In the genomic region with DNA sequence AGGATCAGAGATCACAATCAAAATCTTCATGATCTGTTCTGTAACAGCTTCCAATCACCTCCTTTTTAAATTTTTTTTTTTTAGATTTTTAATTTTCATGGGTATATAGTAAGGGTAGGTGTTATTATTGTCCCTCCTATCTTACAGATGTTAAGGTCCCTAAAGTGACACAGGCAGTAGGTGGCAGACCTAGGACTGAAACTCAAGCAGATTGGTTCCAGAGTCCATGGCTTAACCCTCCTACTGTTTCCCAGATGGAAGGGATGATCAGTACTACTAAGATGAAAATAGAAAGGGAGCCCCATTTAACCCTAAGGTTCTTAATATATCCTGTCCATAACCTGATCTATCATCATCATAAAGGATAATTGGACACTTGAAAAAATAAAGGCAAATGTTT, we compare ENCODE assay signal across 20 cellular contexts.
"Had no signal": no experiment of that assay in that cellular context is flagged by ENCODE, and none has a peak within 500 bp of the region (broad histone marks: within the 10 kb centered on the region; RNA-seq: fewer than 3 reads in every experiment).

No MANE protein-coding gene starts in this region.

- H3K27ac Mint-ChIP-seq: activated CD8-positive, alpha-beta T cell treated with anti-CD3 and anti-CD28 coated beads for 36 hours; activated naive CD8-positive, alpha-beta T cell treated with anti-CD3 and anti-CD28 coated beads, Interleukin-2, amount 10 ng/mL, durations not matched to agents 7 days and 5 days; T-cell had no signal

- H3K4me3 Mint-ChIP-seq: activated CD8-positive, alpha-beta T cell treated with anti-CD3 and anti-CD28 coated beads for 36 hours; activated naive CD8-positive, alpha-beta T cell treated with anti-CD3 and anti-CD28 coated beads, Interleukin-2, amount 10 ng/mL, durations not matched to agents 7 days and 5 days; T-cell had no signal

- H3K27ac ChIP-seq: adrenal gland, breast epithelium had no signal

- H3K36me3 ChIP-seq: breast epithelium had no signal

- H3K4me1 ChIP-seq: adrenal gland, breast epithelium had no signal

- H3K27me3 Mint-ChIP-seq: activated CD8-positive, alpha-beta T cell treated with anti-CD3 and anti-CD28 coated beads for 36 hours; activated naive CD8-positive, alpha-beta T cell treated with anti-CD3 and anti-CD28 coated beads, Interleukin-2, amount 10 ng/mL, durations not matched to agents 7 days and 5 days; T-cell had no signal

- DNase-seq: activated CD4-positive, alpha-beta T cell treated with anti-CD3 and anti-CD28 coated beads for 4 hours; activated CD8-positive, alpha-beta memory T cell treated with anti-CD3 and anti-CD28 coated beads, Interleukin-2, amount 50 U/mL, for 48 hours; activated CD8-positive, alpha-beta T cell treated with anti-CD3 and anti-CD28 coated beads for 36 hours; activated naive CD4-positive, alpha-beta T cell treated with anti-CD3 and anti-CD28 coated beads, Interleukin-2, amount 50 U/mL, for 16 hours; activated naive CD8-positive, alpha-beta T cell treated with anti-CD3 and anti-CD28 coated beads, Interleukin-2, amount 10 ng/mL, durations not matched to agents 7 days and 5 days; activated T-cell treated with anti-CD3 and anti-CD28 coated beads, Interleukin-2, amount 50 U/mL, for 1 hour; adrenal gland; anterior cingulate cortex; caudate nucleus; KBM-7; NCI-H1092; NCI-H1417; NCI-H1694; NCI-H2029; NCI-H446; NK-92 treated with Interleukin-12 subunit alpha and Interleukin-12 subunit beta, amount 100 ng/mL, for 24 hours; SHP77; T-cell had no signal

- H3K27me3 ChIP-seq: adrenal gland, breast epithelium had no signal

- H3K4me3 ChIP-seq: adrenal gland, breast epithelium had no signal

- H3K9me3 ChIP-seq: adrenal gland, breast epithelium had no signal

- ATAC-seq: activated CD4-positive, CD25-positive, alpha-beta regulatory T cell treated with anti-CD3 and anti-CD28 coated beads, Interleukin-2, amount 50 U/mL, for 24 hours; activated CD8-positive, alpha-beta T cell treated with anti-CD3 and anti-CD28 coated beads for 36 hours; T-cell had no signal

- H3K9me3 Mint-ChIP-seq: activated CD8-positive, alpha-beta T cell treated with anti-CD3 and anti-CD28 coated beads for 36 hours; activated naive CD8-positive, alpha-beta T cell treated with anti-CD3 and anti-CD28 coated beads, Interleukin-2, amount 10 ng/mL, durations not matched to agents 7 days and 5 days; T-cell had no signal
